Comparison of ENCODE assay signal across 31 cellular contexts in the genomic region with DNA sequence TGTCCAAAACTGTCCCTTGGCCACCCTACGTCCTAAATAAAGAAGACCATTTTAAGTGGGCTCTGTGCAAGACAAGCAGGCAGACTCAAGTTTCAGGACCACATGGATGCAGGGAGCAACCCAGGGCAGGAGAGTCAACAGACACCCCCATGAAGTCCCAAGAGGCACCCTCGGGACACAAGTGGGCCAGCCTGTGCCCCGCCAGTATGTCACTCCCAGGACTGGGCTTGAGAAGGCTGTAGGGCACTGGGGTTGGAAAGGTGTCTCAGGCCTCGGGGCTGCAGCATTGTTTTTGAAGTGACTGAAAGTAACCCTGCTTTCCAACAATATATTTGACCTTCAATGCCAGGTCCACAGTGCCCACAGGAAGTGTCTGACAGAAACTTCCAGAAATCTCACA.
"Had no signal": no experiment of that assay in that cellular context is flagged by ENCODE, and none has a peak within 500 bp of the region (broad histone marks: within the 10 kb centered on the region; RNA-seq: fewer than 3 reads in every experiment).

No MANE protein-coding gene starts in this region.

- H3K4me3 Mint-ChIP-seq: activated B cell treated with CpG ODN at 0.5 μM for 24 hours; activated CD4-positive, alpha-beta memory T cell treated with anti-CD3 and anti-CD28 coated beads for 36 hours; activated CD4-positive, alpha-beta T cell treated with anti-CD3 and anti-CD28 coated beads, Interleukin-2, amount 10 ng/mL, durations not matched to agents 24 days and 14 days; activated CD8-positive, alpha-beta T cell treated with anti-CD3 and anti-CD28 coated beads for 36 hours; activated naive CD4-positive, alpha-beta T cell treated with anti-CD3 and anti-CD28 coated beads for 36 hours; activated naive CD8-positive, alpha-beta T cell treated with anti-CD3 and anti-CD28 coated beads for 36 hours; activated T-helper 1 cell treated with anti-CD3 and anti-CD28 coated beads, Interleukin-12 subunit alpha, Interleukin-12 subunit beta, Interleukin-2, Interleukin-4 antibody, amounts not matched to agents 30 ng/mL and 10 ng/mL and 1 ng/mL, durations not matched to agents 14 hours and 24 hours and 36 hours; activated T-helper 17 cell treated with anti-CD3 and anti-CD28 coated beads, Interleukin-2, amount 50 U/mL, for 72 hours; T-helper 1 cell treated with Interleukin-12 subunit alpha and Interleukin-12 subunit beta and Interleukin-4 antibody, amounts not matched to agents 30 μg/mL and 1 μg/mL, for 36 hours; T-helper 2 cell treated with Interferon-gamma antibody and Interleukin-4, amounts not matched to agents 5 μg/mL and 100 μg/mL, for 36 hours had no signal

- H3K27me3 Mint-ChIP-seq: activated B cell treated with CpG ODN at 0.5 μM for 24 hours; activated CD4-positive, alpha-beta memory T cell treated with anti-CD3 and anti-CD28 coated beads for 36 hours; activated CD4-positive, alpha-beta T cell treated with anti-CD3 and anti-CD28 coated beads, Interleukin-2, amount 10 ng/mL, durations not matched to agents 24 days and 14 days; activated naive CD8-positive, alpha-beta T cell treated with anti-CD3 and anti-CD28 coated beads for 36 hours; activated T-helper 17 cell treated with anti-CD3 and anti-CD28 coated beads, Interleukin-2, amount 50 U/mL, for 72 hours had no signal

- ATAC-seq: activated CD8-positive, alpha-beta T cell treated with anti-CD3 and anti-CD28 coated beads for 36 hours; activated naive CD4-positive, alpha-beta T cell treated with anti-CD3 and anti-CD28 coated beads, Interleukin-2, amount 50 U/mL, for 72 hours; activated T-helper 17 cell treated with anti-CD3 and anti-CD28 coated beads, Interleukin-2, amount 50 U/mL, for 72 hours; body of pancreas had no signal

- DNase-seq: activated B cell treated with CpG ODN at 0.5 μM for 24 hours; activated CD4-positive, alpha-beta memory T cell treated with anti-CD3 and anti-CD28 coated beads for 36 hours; activated CD4-positive, alpha-beta T cell treated with anti-CD3 and anti-CD28 coated beads for 4 hours; activated CD4-positive, alpha-beta T cell treated with anti-CD3 and anti-CD28 coated beads, Interleukin-2, amount 10 ng/mL, durations not matched to agents 24 days and 14 days; activated CD4-positive, alpha-beta T cell treated with anti-CD3 and anti-CD28 coated beads, Interleukin-2, amount 50 U/mL, for 1 hour; activated CD4-positive, alpha-beta T cell treated with anti-CD3 and anti-CD28 coated beads, Interleukin-2, amount 50 U/mL, for 4 hours; activated CD4-positive, CD25-positive, alpha-beta regulatory T cell treated with anti-CD3 and anti-CD28 coated beads, Interleukin-2, amount 50 U/mL, for 72 hours; activated CD8-positive, alpha-beta memory T cell treated with anti-CD3 and anti-CD28 coated beads, Interleukin-2, amount 50 U/mL, for 4 hours; activated CD8-positive, alpha-beta T cell treated with anti-CD3 and anti-CD28 coated beads for 36 hours; activated effector memory CD4-positive, alpha-beta T cell treated with anti-CD3 and anti-CD28 coated beads, Interleukin-2, amount 50 U/mL, for 16 hours; activated gamma-delta T cell treated with Interleukin-2 at 50 U/mL for 16 hours; activated naive CD4-positive, alpha-beta T cell; activated naive CD4-positive, alpha-beta T cell treated with anti-CD3 and anti-CD28 coated beads for 36 hours; activated naive CD4-positive, alpha-beta T cell treated with anti-CD3 and anti-CD28 coated beads, Interleukin-2, amount 50 U/mL, for 16 hours; activated naive CD8-positive, alpha-beta T cell treated with anti-CD3 and anti-CD28 coated beads for 36 hours; activated T-cell treated with anti-CD3 and anti-CD28 coated beads for 4 hours; activated T-cell treated with anti-CD3 and anti-CD28 coated beads, Interleukin-2, amount 50 U/mL, for 1 hour; activated T-cell treated with anti-CD3 and anti-CD28 coated beads, Interleukin-2, amount 50 U/mL, for 48 hours; amniotic stem cell; aorta; body of pancreas; brain microvascular endothelial cell; central memory CD4-positive, alpha-beta T cell; T-helper 1 cell; T-helper 2 cell; T-helper 9 cell had no signal

- H3K4me1 Mint-ChIP-seq: activated B cell treated with CpG ODN at 0.5 μM for 24 hours; activated CD4-positive, alpha-beta T cell treated with anti-CD3 and anti-CD28 coated beads, Interleukin-2, amount 10 ng/mL, durations not matched to agents 24 days and 14 days; activated naive CD8-positive, alpha-beta T cell treated with anti-CD3 and anti-CD28 coated beads for 36 hours; activated T-helper 17 cell treated with anti-CD3 and anti-CD28 coated beads, Interleukin-2, amount 50 U/mL, for 72 hours had no signal

- H3K36me3 Mint-ChIP-seq: activated CD4-positive, alpha-beta memory T cell treated with anti-CD3 and anti-CD28 coated beads for 36 hours; activated naive CD4-positive, alpha-beta T cell treated with anti-CD3 and anti-CD28 coated beads, Interleukin-2, amount 50 U/mL, for 72 hours; activated naive CD8-positive, alpha-beta T cell treated with anti-CD3 and anti-CD28 coated beads for 36 hours had no signal

- H3K27ac Mint-ChIP-seq: activated B cell treated with CpG ODN at 0.5 μM for 24 hours; activated CD4-positive, alpha-beta memory T cell treated with anti-CD3 and anti-CD28 coated beads for 36 hours; activated CD4-positive, alpha-beta T cell treated with anti-CD3 and anti-CD28 coated beads, Interleukin-2, amount 10 ng/mL, durations not matched to agents 24 days and 14 days; activated CD8-positive, alpha-beta T cell treated with anti-CD3 and anti-CD28 coated beads for 36 hours; activated naive CD4-positive, alpha-beta T cell treated with anti-CD3 and anti-CD28 coated beads for 36 hours; activated naive CD4-positive, alpha-beta T cell treated with anti-CD3 and anti-CD28 coated beads, Interleukin-2, amount 50 U/mL, for 72 hours; activated naive CD8-positive, alpha-beta T cell treated with anti-CD3 and anti-CD28 coated beads for 36 hours; activated T-helper 1 cell treated with anti-CD3 and anti-CD28 coated beads, Interleukin-12 subunit alpha, Interleukin-12 subunit beta, Interleukin-2, Interleukin-4 antibody, amounts not matched to agents 30 ng/mL and 10 ng/mL and 1 ng/mL, durations not matched to agents 14 hours and 24 hours and 36 hours; activated T-helper 17 cell treated with anti-CD3 and anti-CD28 coated beads, Interleukin-2, amount 50 U/mL, for 72 hours; T-helper 1 cell treated with Interleukin-12 subunit alpha and Interleukin-12 subunit beta and Interleukin-4 antibody, amounts not matched to agents 30 μg/mL and 1 μg/mL, for 36 hours; T-helper 2 cell treated with Interferon-gamma antibody and Interleukin-4, amounts not matched to agents 5 μg/mL and 100 μg/mL, for 36 hours had no signal

- H3K9me3 Mint-ChIP-seq: activated B cell treated with CpG ODN at 0.5 μM for 24 hours; activated CD4-positive, alpha-beta T cell treated with anti-CD3 and anti-CD28 coated beads, Interleukin-2, amount 10 ng/mL, durations not matched to agents 24 days and 14 days; activated T-helper 1 cell treated with anti-CD3 and anti-CD28 coated beads, Interleukin-12 subunit alpha, Interleukin-12 subunit beta, Interleukin-2, Interleukin-4 antibody, amounts not matched to agents 30 ng/mL and 10 ng/mL and 1 ng/mL, durations not matched to agents 14 hours and 24 hours and 36 hours; T-helper 1 cell treated with Interleukin-12 subunit alpha and Interleukin-12 subunit beta and Interleukin-4 antibody, amounts not matched to agents 30 μg/mL and 1 μg/mL, for 36 hours had no signal
